In the genomic region with DNA sequence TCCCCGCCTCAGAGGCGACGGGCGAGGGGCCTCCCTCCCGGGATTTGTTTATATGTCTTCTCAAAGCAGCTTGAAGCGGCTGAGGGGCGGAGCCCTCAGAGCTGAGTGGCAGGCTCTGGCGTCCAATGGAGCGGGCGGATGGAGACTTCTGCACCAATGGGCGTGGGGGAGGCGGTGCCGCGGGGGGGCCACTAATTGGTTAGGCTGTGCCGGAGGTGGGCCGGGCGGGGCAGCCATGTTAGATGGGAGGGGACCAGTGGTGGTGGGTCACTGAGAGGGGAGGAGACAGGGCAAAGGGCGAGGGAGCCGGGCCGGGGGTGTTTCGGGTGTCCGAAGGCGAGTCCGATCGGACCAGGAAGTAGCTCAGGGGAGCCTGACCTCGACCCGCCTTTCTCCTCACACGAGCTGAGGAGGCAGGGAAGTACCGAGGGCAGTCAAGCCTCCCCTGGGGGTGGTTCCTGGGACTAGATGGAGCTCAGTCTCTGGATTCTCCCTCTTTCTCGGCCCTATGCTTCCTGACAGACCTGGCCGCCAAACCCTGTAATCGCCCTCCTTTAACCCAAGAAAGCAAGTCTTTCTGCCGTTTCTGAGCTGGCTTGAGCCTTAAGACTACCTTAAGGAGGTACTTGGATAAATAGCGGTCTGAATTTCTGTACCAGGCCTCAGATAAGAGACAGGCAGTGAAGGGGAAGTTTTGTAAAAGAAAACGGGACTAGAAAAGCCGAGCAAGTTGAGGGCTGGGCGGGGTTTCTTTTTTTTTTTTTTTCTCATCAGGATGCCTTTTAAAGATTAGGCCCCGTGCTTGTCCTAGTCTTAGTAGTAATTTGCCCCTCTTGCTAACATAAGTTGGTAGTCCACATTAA, we compare ENCODE assay signal across 8 cellular contexts. TPM values are rescaled to one million over a fixed set of nuclear protein-coding genes. Genes with fewer than 3 reads are reported as not detected.
DNase-seq lines count a peak whose midpoint lies in the region; ATAC-seq and TF ChIP-seq lines count a peak whose summit lies in the region.

No MANE protein-coding gene starts in this region.

- BruUV-seq in PC-9 (replicated peaks; lab: Mats Ljungman, UMichigan) = TSS peak; percentile 70

- in situ Hi-C loops in KBM-7 (cut with MboI; ENCODE audit: low pct_unique_long_range_greater_than_20kb, low sequenced_read_pairs) = no loop called here

- CTCF ChIA-PET in PC-9 (lab: Charles Lee) = interaction anchor here (0.6 to 1.3 kb wide), 5 partner anchors 48 to 580 kb away, joined by 3 to 8 read pairs (median 4); a partner anchor contains a TSS

- POLR2A ChIA-PET in PC-9 (lab: Charles Lee; ENCODE audit: unreplicated experiment) = interaction anchor here (0.5 to 1.0 kb wide), 10 partner anchors 8 to 1476 kb away, joined by 3 to 12 read pairs (median 4); a partner anchor contains a TSS

- peak overlapping the region; percentile 91 for H3K4me2 ChIP-seq in PC-9

- ATAC-seq in GM21723 (IDR thresholded peaks at IDR 0.05; ENCODE audit: unreplicated experiment) = peak; percentile 86
- peak; percentile 86 to 87 for ATAC-seq in activated T-cell treated with anti-CD3 and anti-CD28 coated beads, Interleukin-2, amount 50 U/mL, for 4 hours

- no peaks in the 10 kb centered on the region for H3K9me3 Mint-ChIP-seq in activated T-cell treated with anti-CD3 and anti-CD28 coated beads, Interleukin-2, amount 50 U/mL, for 4 hours

- peaks cover 2% of the 10 kb centered on the region for H3K36me3 Mint-ChIP-seq in activated T-cell treated with anti-CD3 and anti-CD28 coated beads, Interleukin-2, amount 50 U/mL, for 4 hours (ENCODE audit: insufficient read depth)

- H4K20me1 ChIP-seq in PC-9 (ENCODE audit: insufficient read depth) = peaks cover 12% of the 10 kb centered on the region

- DNase-seq in DMS53 treated with DMSO at 0.1 percent for 48 hours (lab: John Stamatoyannopoulos, UW; ENCODE audit: unreplicated experiment) (peak; percentile 96), KBM-7 (peak; percentile 97), PC-9 (peak; percentile 94 to 100)
- peak; percentile 98 for DNase-seq in activated T-cell treated with anti-CD3 and anti-CD28 coated beads, Interleukin-2, amount 50 U/mL, for 4 hours
- peak; percentile 94 to 97 for DNase-seq in stimulated activated CD8-positive, alpha-beta memory T cell treated with anti-CD3 and anti-CD28 coated beads, Interleukin-7, amount 100 ng/mL, for 1 hour (ENCODE audit: low read depth in 2 of 2)

- peaks cover 40% of the 10 kb centered on the region for H3K79me2 ChIP-seq in PC-9 (ENCODE audit: low read depth)

- no peaks in the 10 kb centered on the region for H3K27me3 Mint-ChIP-seq in activated T-cell treated with anti-CD3 and anti-CD28 coated beads, Interleukin-2, amount 50 U/mL, for 4 hours (ENCODE audit: low read depth)

- no peak for TF ChIP-seq CTCF in PC-9 (conservative IDR thresholded peaks at IDR 0.05)

- H3K9me2 ChIP-seq in PC-9 (ENCODE audit: insufficient read depth) = no peaks in the 10 kb centered on the region

- peaks cover 15% of the 10 kb centered on the region; the same call in 1 of the 2 replicates for H3K4me1 ChIP-seq in PC-9 (replicated peaks; ENCODE audit: insufficient read depth)
- no peaks in the 10 kb centered on the region for H3K4me1 ChIP-seq in esophagus (ENCODE audit: control insufficient read depth in 2 of 2, insufficient read depth in 2 of 2, low read length in 1 of 2)
- peaks cover 27% of the 10 kb centered on the region for H3K4me1 ChIP-seq in muscle layer of colon (ENCODE audit: insufficient read depth, low read length)

- H3K9me3 ChIP-seq in PC-9 (ENCODE audit: insufficient read depth, low read depth) = no peaks in the 10 kb centered on the region
- H3K9me3 ChIP-seq in esophagus (ENCODE audit: control insufficient read depth in 2 of 2, insufficient read depth in 1 of 2, low read depth in 1 of 2, low read length in 1 of 2) = no peaks in the 10 kb centered on the region
- H3K9me3 ChIP-seq in muscle layer of colon (ENCODE audit: low read length) = no peaks in the 10 kb centered on the region

- H3K36me3 ChIP-seq in PC-9 (ENCODE audit: low read depth) = no peaks in the 10 kb centered on the region
- no peaks in the 10 kb centered on the region for H3K36me3 ChIP-seq in esophagus (ENCODE audit: control insufficient read depth in 2 of 2, insufficient read depth in 2 of 2, low read length in 1 of 2)
- peaks cover 4% of the 10 kb centered on the region for H3K36me3 ChIP-seq in muscle layer of colon (ENCODE audit: insufficient read depth, low read length)

- H3K4me3 ChIP-seq in PC-9 = peak overlapping the region; percentile 61
- peak overlapping the region; percentile 87 to 95 for H3K4me3 ChIP-seq in esophagus (ENCODE audit: low read depth in 1 of 2, low read length in 2 of 2)
- H3K4me3 ChIP-seq in muscle layer of colon (ENCODE audit: low read depth in 1 of 2, low read length in 2 of 2) = peak overlapping the region; percentile 90 to 97

- H3K27ac ChIP-seq in PC-9 (peak overlapping the region; percentile 80), esophagus (ENCODE audit: low read depth in 2 of 2, low read length in 1 of 2) (peak overlapping the region; percentile 97), muscle layer of colon (ENCODE audit: low read depth, low read length) (peak overlapping the region; percentile 94)

- H3F3A ChIP-seq in PC-9 (ENCODE audit: insufficient read depth, low read depth) = peaks cover 11% of the 10 kb centered on the region

- intact Hi-C loops in PC-9 (cut with micrococcal nuclease; ENCODE audit: unreplicated experiment) = loop anchor here (1.0 to 10.0 kb wide), 9 partner anchors 18 to 559 kb away; a partner anchor contains a TSS

- H3K4me1 Mint-ChIP-seq in activated T-cell treated with anti-CD3 and anti-CD28 coated beads, Interleukin-2, amount 50 U/mL, for 4 hours (ENCODE audit: low read depth) = peaks cover 49% of the 10 kb centered on the region

- no peaks in the 10 kb centered on the region for H3K27me3 ChIP-seq in PC-9 (ENCODE audit: insufficient read depth, low read depth)
- no peaks in the 10 kb centered on the region for H3K27me3 ChIP-seq in esophagus (ENCODE audit: control insufficient read depth in 1 of 2, insufficient read depth in 2 of 2, low read length in 2 of 2)
- no peaks in the 10 kb centered on the region for H3K27me3 ChIP-seq in muscle layer of colon (ENCODE audit: control insufficient read depth in 1 of 2, insufficient read depth in 2 of 2, low read length in 2 of 2)

- peak overlapping the region; percentile 93 for H3K4me3 Mint-ChIP-seq in activated T-cell treated with anti-CD3 and anti-CD28 coated beads, Interleukin-2, amount 50 U/mL, for 4 hours

- 1% methylated on average over 34 to 38 of the region's 38 CpGs for WGBS in esophagus, 2 donors

- peak overlapping the region; percentile 59 for H3K9ac ChIP-seq in muscle layer of colon (ENCODE audit: low read length)

- H2AFZ ChIP-seq in PC-9 = peak overlapping the region; percentile 94

RNA-seq across cellular contexts. Expression of a gene that starts 1.1 kb away (rescaled TPM):
- 16.9 and 21.9 TPM in 2 replicates for total RNA-seq in PC-9 (2021)
- 10 to 100 TPM in 2 of 3 donors, 1 to 10 TPM in 1; 7.2 to 11.7 (median 10.1) TPM for total RNA-seq in activated T-cell treated with anti-CD3 and anti-CD28 coated beads, Interleukin-2, amount 50 U/mL, for 4 hours
- 1 to 10 TPM; 2.3 to 2.8 TPM for polyA plus RNA-seq in esophagus

Comparison
In these comparisons a context has a peak if more than half of its experiments do, and no peak if none do; other contexts are left out.
1. Peak in every context shown above with its lines: DNase-seq, ATAC-seq, H3K4me3 ChIP-seq and H3K27ac ChIP-seq.